Comparison of ENCODE assay signal across 8 cellular contexts in genomic region chr12:89160716-89161123, GRCh38.
A peak's percentile ranks its signal among the peaks of the same experiment; 100 is the strongest.
DNase-seq lines count a peak whose midpoint lies in the region; ATAC-seq lines count a peak whose summit lies in the region.

No MANE protein-coding gene starts in this region.

- DNase-seq in ELR (ENCODE audit: low read depth) (peak; percentile 97), SIG-M5 (lab: John Stamatoyannopoulos, UW) (peak; percentile 88), pulmonary artery endothelial cell (ENCODE audit: low read depth, low spot score) (peak; percentile 48), NCI-H2107 treated with DMSO at 0.1 percent for 48 hours (lab: John Stamatoyannopoulos, UW; ENCODE audit: unreplicated experiment) (no peak), NCI-H1105 treated with DMSO at 0.1 percent for 48 hours (lab: John Stamatoyannopoulos, UW) (no peak)

- peak; percentile 73 for ATAC-seq in esophagus mucosa
- no peak for ATAC-seq in GM21447 (IDR thresholded peaks at IDR 0.05; ENCODE audit: unreplicated experiment)
- ATAC-seq in GM21619 (IDR thresholded peaks at IDR 0.05; ENCODE audit: unreplicated experiment): no peak

Comparison
In these comparisons a context has a peak if more than half of its experiments do, and no peak if none do; other contexts are left out.
1. DNase-seq: peak in ELR (single experiment), SIG-M5 (single experiment) and pulmonary artery endothelial cell (single experiment); none in NCI-H2107 treated with DMSO at 0.1 percent for 48 hours (single experiment) and NCI-H1105 treated with DMSO at 0.1 percent for 48 hours (single experiment).